1 cellular context compared by ENCODE assay signal in the genomic region with DNA sequence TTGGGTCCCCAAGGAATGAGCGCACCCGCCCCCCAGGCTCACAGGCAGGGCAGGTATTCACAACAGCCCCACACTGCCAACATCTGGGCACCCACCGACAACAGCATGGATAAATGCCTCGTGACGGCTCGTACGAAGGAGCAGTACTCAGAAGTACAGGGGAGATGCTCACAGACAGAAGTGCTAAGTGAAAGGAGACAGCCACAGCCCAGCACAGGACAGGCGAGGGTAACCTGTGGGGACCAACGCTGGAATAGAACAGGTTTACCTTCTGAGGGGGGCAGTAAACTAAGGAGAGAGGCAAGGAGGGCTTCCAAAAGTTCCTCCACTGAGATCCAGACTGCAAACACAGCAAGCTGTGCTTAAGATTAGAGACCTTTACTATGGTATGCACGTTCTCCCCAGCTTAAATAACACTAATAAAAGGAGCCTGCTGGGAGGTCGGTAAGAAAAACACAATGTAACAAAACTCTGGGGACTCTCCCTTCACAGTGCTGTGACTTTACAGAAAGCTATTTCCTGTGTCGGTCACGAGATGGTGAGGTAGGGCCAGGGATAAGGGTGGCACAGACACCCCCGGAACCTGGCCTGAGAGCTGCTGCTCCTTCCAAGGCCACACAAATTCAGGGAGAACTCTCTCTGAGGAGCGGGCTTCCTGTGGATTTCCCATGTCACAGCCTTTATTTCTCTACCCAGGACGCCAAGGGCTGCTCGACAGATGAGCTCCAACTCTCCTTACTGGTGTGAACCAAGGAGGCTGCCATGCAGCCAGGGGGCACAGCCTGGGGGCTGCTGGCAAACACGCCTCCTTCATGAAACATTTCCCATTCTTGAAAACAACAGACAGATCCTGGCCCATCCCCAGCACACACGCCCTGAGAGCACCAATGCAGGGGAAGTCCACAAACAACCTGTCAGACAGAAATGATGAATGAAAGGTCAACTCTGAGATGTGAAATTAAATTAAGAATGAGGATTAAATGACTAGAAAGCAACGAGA.
TF ChIP-seq lines count a peak whose summit lies in the region.

No MANE protein-coding gene starts in this region.

TF ChIP-seq in WTC11, 78 proteins besides CTCF, POLR2A, EP300 and RAD21 (continued from another document):
- TF ChIP-seq, protein P1, sequence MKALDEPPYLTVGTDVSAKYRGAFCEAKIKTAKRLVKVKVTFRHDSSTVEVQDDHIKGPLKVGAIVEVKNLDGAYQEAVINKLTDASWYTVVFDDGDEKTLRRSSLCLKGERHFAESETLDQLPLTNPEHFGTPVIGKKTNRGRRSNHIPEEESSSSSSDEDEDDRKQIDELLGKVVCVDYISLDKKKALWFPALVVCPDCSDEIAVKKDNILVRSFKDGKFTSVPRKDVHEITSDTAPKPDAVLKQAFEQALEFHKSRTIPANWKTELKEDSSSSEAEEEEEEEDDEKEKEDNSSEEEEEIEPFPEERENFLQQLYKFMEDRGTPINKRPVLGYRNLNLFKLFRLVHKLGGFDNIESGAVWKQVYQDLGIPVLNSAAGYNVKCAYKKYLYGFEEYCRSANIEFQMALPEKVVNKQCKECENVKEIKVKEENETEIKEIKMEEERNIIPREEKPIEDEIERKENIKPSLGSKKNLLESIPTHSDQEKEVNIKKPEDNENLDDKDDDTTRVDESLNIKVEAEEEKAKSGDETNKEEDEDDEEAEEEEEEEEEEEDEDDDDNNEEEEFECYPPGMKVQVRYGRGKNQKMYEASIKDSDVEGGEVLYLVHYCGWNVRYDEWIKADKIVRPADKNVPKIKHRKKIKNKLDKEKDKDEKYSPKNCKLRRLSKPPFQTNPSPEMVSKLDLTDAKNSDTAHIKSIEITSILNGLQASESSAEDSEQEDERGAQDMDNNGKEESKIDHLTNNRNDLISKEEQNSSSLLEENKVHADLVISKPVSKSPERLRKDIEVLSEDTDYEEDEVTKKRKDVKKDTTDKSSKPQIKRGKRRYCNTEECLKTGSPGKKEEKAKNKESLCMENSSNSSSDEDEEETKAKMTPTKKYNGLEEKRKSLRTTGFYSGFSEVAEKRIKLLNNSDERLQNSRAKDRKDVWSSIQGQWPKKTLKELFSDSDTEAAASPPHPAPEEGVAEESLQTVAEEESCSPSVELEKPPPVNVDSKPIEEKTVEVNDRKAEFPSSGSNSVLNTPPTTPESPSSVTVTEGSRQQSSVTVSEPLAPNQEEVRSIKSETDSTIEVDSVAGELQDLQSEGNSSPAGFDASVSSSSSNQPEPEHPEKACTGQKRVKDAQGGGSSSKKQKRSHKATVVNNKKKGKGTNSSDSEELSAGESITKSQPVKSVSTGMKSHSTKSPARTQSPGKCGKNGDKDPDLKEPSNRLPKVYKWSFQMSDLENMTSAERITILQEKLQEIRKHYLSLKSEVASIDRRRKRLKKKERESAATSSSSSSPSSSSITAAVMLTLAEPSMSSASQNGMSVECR (CRISPR knock-in tag; IDR thresholded peaks at IDR 0.05; ENCODE audit: borderline replicate concordance) = no peak
- TF ChIP-seq ETV6 (CRISPR knock-in tag; IDR thresholded peaks at IDR 0.05) (no peak), ESRRA (CRISPR knock-in tag; IDR thresholded peaks at IDR 0.05; ENCODE audit: borderline replicate concordance) (no peak)
- TF ChIP-seq, protein P2, sequence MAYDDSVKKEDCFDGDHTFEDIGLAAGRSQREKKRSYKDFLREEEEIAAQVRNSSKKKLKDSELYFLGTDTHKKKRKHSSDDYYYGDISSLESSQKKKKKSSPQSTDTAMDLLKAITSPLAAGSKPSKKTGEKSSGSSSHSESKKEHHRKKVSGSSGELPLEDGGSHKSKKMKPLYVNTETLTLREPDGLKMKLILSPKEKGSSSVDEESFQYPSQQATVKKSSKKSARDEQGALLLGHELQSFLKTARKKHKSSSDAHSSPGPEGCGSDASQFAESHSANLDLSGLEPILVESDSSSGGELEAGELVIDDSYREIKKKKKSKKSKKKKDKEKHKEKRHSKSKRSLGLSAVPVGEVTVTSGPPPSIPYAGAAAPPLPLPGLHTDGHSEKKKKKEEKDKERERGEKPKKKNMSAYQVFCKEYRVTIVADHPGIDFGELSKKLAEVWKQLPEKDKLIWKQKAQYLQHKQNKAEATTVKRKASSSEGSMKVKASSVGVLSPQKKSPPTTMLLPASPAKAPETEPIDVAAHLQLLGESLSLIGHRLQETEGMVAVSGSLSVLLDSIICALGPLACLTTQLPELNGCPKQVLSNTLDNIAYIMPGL (CRISPR knock-in tag; IDR thresholded peaks at IDR 0.05) = no peak
